ENCODE assay signal across 8 cellular contexts in the genomic region with DNA sequence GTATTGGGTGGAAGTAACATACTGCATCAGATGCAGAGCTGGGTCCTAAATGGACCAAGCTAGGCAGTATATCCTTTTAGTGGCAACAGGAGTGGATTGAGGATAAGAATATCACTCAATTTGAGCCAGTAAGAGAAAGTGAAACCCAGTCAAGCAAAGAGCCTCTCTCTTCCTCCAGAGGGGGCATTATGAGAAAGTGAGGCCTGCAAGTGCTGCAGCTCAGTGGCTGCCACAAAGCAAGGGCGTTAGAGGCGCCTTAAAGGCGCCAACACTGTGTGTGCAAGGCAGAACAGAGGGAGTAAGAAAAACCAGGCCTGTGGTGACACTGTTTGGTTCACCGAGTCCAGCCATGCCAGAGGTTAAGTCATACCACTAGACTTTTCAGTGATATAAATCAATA. TPM values are rescaled to one million over a fixed set of nuclear protein-coding genes. Genes with fewer than 3 reads are reported as not detected.
DNase-seq lines count a peak whose midpoint lies in the region; ATAC-seq, FAIRE-seq and TF ChIP-seq lines count a peak whose summit lies in the region.

No MANE protein-coding gene starts in this region.

- H3K27me3 Mint-ChIP-seq in Caco-2 (ENCODE audit: insufficient read depth, unreplicated experiment) = no peaks in the 10 kb centered on the region

- TF ChIP-seq EP300 in HepG2 (IDR thresholded peaks at IDR 0.05; ENCODE audit: low read depth in 2 of 2, low read length in 2 of 2) (no peak), HepG2 (CRISPR knock-in tag; IDR thresholded peaks at IDR 0.05; ENCODE audit: borderline replicate concordance) (no peak)

- H3K79me2 ChIP-seq in HepG2 (ENCODE audit: insufficient read depth, low read length) = peaks cover 16% of the 10 kb centered on the region

- peak; percentile 10 for DNase-seq in AG20443 (ENCODE audit: low spot score)
- peak; percentile 50 for DNase-seq in GM19239 (ENCODE audit: insufficient read length, low spot score)
- peak; percentile 18 for DNase-seq in activated CD4-positive, alpha-beta T cell treated with anti-CD3 and anti-CD28 coated beads, Interleukin-2, amount 50 U/mL, for 1 hour
- DNase-seq in HepG2 (ENCODE audit: low spot score) = no peak
- DNase-seq in COLO668 (lab: John Stamatoyannopoulos, UW; ENCODE audit: unreplicated experiment) = no peak
- DNase-seq in Caco-2 = no peak
- DNase-seq in NCI-H2171 (lab: John Stamatoyannopoulos, UW) = no peak

- in situ Hi-C loops in HepG2 (cut with HindIII; ENCODE audit: extremely low pct_ligation_motif_present, low pct_unique_long_range_greater_than_20kb) = no loop called here

- H3K4me3 Mint-ChIP-seq in Caco-2 (ENCODE audit: unreplicated experiment) = no peak overlapping the region

- POLR2A ChIA-PET in HepG2 (lab: Yijun Ruan, JAX) = interaction anchor here (1.4 kb wide), 1 partner anchor 13 kb away, joined by 3 read pairs; no protein-coding TSS in a partner anchor
- POLR2A ChIA-PET in Caco-2 (lab: Charles Lee) = interaction anchor here (0.7 kb wide), 1 partner anchor 38 kb away, joined by 4 read pairs; no protein-coding TSS in a partner anchor

- H3K9me3 ChIP-seq in HepG2 (ENCODE audit: low read length) (no peaks in the 10 kb centered on the region), Caco-2 (no peaks in the 10 kb centered on the region)

- no peaks in the 10 kb centered on the region for H4K20me1 ChIP-seq in HepG2 (ENCODE audit: insufficient read depth, low read length)

- no peak for TF ChIP-seq CTCF in HepG2 (CRISPR knock-in tag; IDR thresholded peaks at IDR 0.05)
- TF ChIP-seq CTCF in Caco-2 (IDR thresholded peaks at IDR 0.05; ENCODE audit: insufficient read depth in 1 of 2, low read depth in 1 of 2, low read length in 1 of 2, severe bottlenecking in 1 of 2, unreplicated experiment in 1 of 2) = no peak

- intact Hi-C loops in HepG2 (cut with micrococcal nuclease; ENCODE audit: unreplicated experiment) = no loop called here
- intact Hi-C loops in Caco-2 (cut with micrococcal nuclease; ENCODE audit: unreplicated experiment) = no loop called here

- no peak overlapping the region for H3K4me2 ChIP-seq in HepG2 (ENCODE audit: low read depth, low read length)

- H3K9ac ChIP-seq in HepG2 (ENCODE audit: insufficient read depth, low read depth, low read length) = no peak overlapping the region

- no peak for TF ChIP-seq RAD21 in HepG2 (CRISPR knock-in tag; IDR thresholded peaks at IDR 0.05)

- no peaks in the 10 kb centered on the region for H3K9me3 Mint-ChIP-seq in Caco-2 (ENCODE audit: unreplicated experiment)

- no peak for TF ChIP-seq POLR2A in HepG2 (IDR thresholded peaks at IDR 0.05; ENCODE audit: insufficient read depth in 1 of 2, low read depth in 2 of 2, low read length in 2 of 2)

- FAIRE-seq in GM19239 (lab: Jason Lieb, UNC) = peak; percentile 96
- no peak for FAIRE-seq in HepG2 (lab: Jason Lieb, UNC)

- no peak overlapping the region for H3K27ac ChIP-seq in HepG2 (ENCODE audit: extremely low read length, insufficient read depth, low read length)

- H3K27me3 ChIP-seq in HepG2 (ENCODE audit: control insufficient read depth in 1 of 2, insufficient read depth in 2 of 2, low read length in 2 of 2) (no peaks in the 10 kb centered on the region), Caco-2 (replicated peaks; ENCODE audit: control insufficient read depth, insufficient read depth, low read length) (no peaks in the 10 kb centered on the region)

- 95% methylated on average over 4 of the region's 4 CpGs for WGBS in HepG2 (ENCODE audit: low lambda C conversion rate)

- H3K36me3 ChIP-seq in HepG2 (replicated peaks in 1 of 2; ENCODE audit: control insufficient read depth in 1 of 2, insufficient read depth in 2 of 2, low read length in 2 of 2) (peaks cover 0 to 11% of the 10 kb centered on the region in 2 experiments; a peak in 3 of 5 replicates), Caco-2 (ENCODE audit: control insufficient read depth, insufficient read depth, low read length) (no peaks in the 10 kb centered on the region)

- H3K4me3 ChIP-seq in HepG2 (replicated peaks in 1 of 3; ENCODE audit: insufficient read depth in 1 of 3, low read depth in 2 of 3, low read length in 3 of 3) (no peak overlapping the region), Caco-2 (ENCODE audit: low read depth, low read length) (no peak overlapping the region)

- CTCF ChIA-PET in HepG2 (lab: Yijun Ruan, JAX; ENCODE audit: low intra/inter-chr PET ratio, low total read pairs) = no interaction called here
- CTCF ChIA-PET in Caco-2 (lab: Charles Lee) = no interaction called here

- no peak overlapping the region for H2AFZ ChIP-seq in HepG2 (ENCODE audit: low read length)

- peaks cover 40% of the 10 kb centered on the region for H3K4me1 ChIP-seq in HepG2 (ENCODE audit: insufficient read depth, low read length)
- peaks cover 5% of the 10 kb centered on the region; the same call in 1 of the 2 replicates for H3K4me1 ChIP-seq in Caco-2

- H3K27ac Mint-ChIP-seq in Caco-2 (ENCODE audit: unreplicated experiment) = no peak overlapping the region

- peaks cover 7% of the 10 kb centered on the region for H3K36me3 Mint-ChIP-seq in Caco-2 (ENCODE audit: insufficient read depth, unreplicated experiment)

- peaks cover 27% of the 10 kb centered on the region for H3K4me1 Mint-ChIP-seq in Caco-2 (ENCODE audit: low read depth, unreplicated experiment)

- BruUV-seq in HepG2 (replicated peaks; lab: Mats Ljungman, UMichigan) (no TSS peak), Caco-2 (replicated peaks; lab: Mats Ljungman, UMichigan) (no TSS peak)

- ATAC-seq in HG03103 (IDR thresholded peaks at IDR 0.05; ENCODE audit: low read depth, unreplicated experiment) (peak; percentile 100), HepG2 (peak; percentile 67)

TF ChIP-seq in HepG2, 621 proteins besides CTCF, POLR2A, EP300 and RAD21 (continues in another document):
- TF ChIP-seq ZNF687 (CRISPR knock-in tag; IDR thresholded peaks at IDR 0.05) (no peak), RBAK (CRISPR knock-in tag; IDR thresholded peaks at IDR 0.05) (peak; percentile 60; the same call in 1 of the 2 replicates)

RNA-seq across cellular contexts. Expression of gene STX18, which starts 17.5 kb away (rescaled TPM):
- 37.1 and 41.2 TPM in 2 replicates for total RNA-seq in HepG2 (2016; rRNA removed; fragmentation: Illumina TruSeq; extraction: Trizol)
- total RNA-seq in HepG2 (2016; cell fraction: cytosol; rRNA removed; fragmentation: Illumina TruSeq; extraction: Trizol; ENCODE audit: low read depth) = 11.5 and 14.0 TPM in 2 replicates
- total RNA-seq in HepG2 (2016; cell fraction: insoluble cytoplasmic fraction; rRNA removed; fragmentation: Illumina TruSeq; extraction: Trizol) = 40.9 and 44.1 TPM in 2 replicates
- 12.6 and 15.9 TPM in 2 replicates for total RNA-seq in HepG2 (2016; cell fraction: membrane; rRNA removed; fragmentation: Illumina TruSeq; extraction: Trizol)
- 24.4 and 27.9 TPM in 2 replicates for total RNA-seq in HepG2 (2016; cell fraction: nucleus; rRNA removed; fragmentation: Illumina TruSeq; extraction: Trizol)
- 23.9 TPM in 2 replicates for polyA plus RNA-seq in HepG2 (2011; rRNA removed)
- polyA plus RNA-seq in HepG2 (2011; cell fraction: cytosol; rRNA removed) = 17.9 and 20.1 TPM in 2 replicates
- 24.6 and 26.7 TPM in 2 replicates for polyA plus RNA-seq in HepG2 (2011; cell fraction: nucleus; rRNA removed)
- 22.7 and 31.3 TPM in 2 replicates for polyA plus RNA-seq in HepG2 (2012)
- 4.8 and 5.9 TPM in 2 replicates for polyA plus RNA-seq in HepG2 (2016; cell fraction: cytosol; fragmentation: Illumina TruSeq; extraction: Trizol; ENCODE audit: low read depth)
- 50.8 and 51.9 TPM in 2 replicates for polyA plus RNA-seq in HepG2 (2016; cell fraction: insoluble cytoplasmic fraction; fragmentation: Illumina TruSeq; extraction: Trizol; ENCODE audit: low read depth)
- 7.5 and 10.0 TPM in 2 replicates for polyA plus RNA-seq in HepG2 (2016; cell fraction: membrane; fragmentation: Illumina TruSeq; extraction: Trizol; ENCODE audit: low read depth)
- polyA plus RNA-seq in HepG2 (2016; cell fraction: nucleus; fragmentation: Illumina TruSeq; extraction: Trizol; ENCODE audit: insufficient read depth, low read depth) = 47.1 and 53.3 TPM in 2 replicates
- polyA minus RNA-seq in HepG2 (2011; rRNA and poly(A)+ RNA removed; ENCODE audit: low replicate concordance) = 11.7 and 20.0 TPM in 2 replicates
- 8.2 and 11.2 TPM in 2 replicates for polyA minus RNA-seq in HepG2 (2011; cell fraction: cytosol; rRNA and poly(A)+ RNA removed)
- 42.9 and 44.3 TPM in 2 replicates for polyA minus RNA-seq in HepG2 (2011; cell fraction: nucleus; rRNA and poly(A)+ RNA removed)
- 32.5 and 36.5 TPM in 2 replicates for total RNA-seq in Caco-2 (2022)

Comparison
In these comparisons a context has a peak if more than half of its experiments do, and no peak if none do; other contexts are left out.
1. DNase-seq: peak in AG20443 (single experiment), GM19239 (single experiment) and activated CD4-positive, alpha-beta T cell treated with anti-CD3 and anti-CD28 coated beads, Interleukin-2, amount 50 U/mL, for 1 hour (single experiment); none in HepG2 (single experiment), COLO668 (single experiment), Caco-2 (0 of 2) and NCI-H2171 (single experiment).